22 cellular contexts compared by ENCODE assay signal in genomic region chr20:6269163-6269873, GRCh38.
DNase-seq lines count a peak whose midpoint lies in the region; ATAC-seq and TF ChIP-seq lines count a peak whose summit lies in the region.
"Had no signal": no experiment of that assay in that cellular context is flagged by ENCODE, and none has a peak within 500 bp of the region (broad histone marks: within the 10 kb centered on the region; RNA-seq: fewer than 3 reads in every experiment).

No MANE protein-coding gene starts in this region.

- no peaks in the 10 kb centered on the region for H3K4me1 ChIP-seq in endodermal cell (ENCODE audit: control insufficient read depth, insufficient read depth, low read length)
- H3K4me1 ChIP-seq: BE2C, Peyer's patch, prostate gland, transverse colon had no signal

- TF ChIP-seq CTCF in endodermal cell (conservative IDR thresholded peaks at IDR 0.05), result no peak

- WGBS in endodermal cell (ENCODE audit: insufficient coverage in 1 of 2, insufficient read length in 1 of 2), 2 experiments, result 78 to 88% methylated on average over 4 to 8 of the region's 8 CpGs

- H3K9me3 Mint-ChIP-seq in endodermal cell, result no peaks in the 10 kb centered on the region
- H3K9me3 Mint-ChIP-seq: natural killer cell treated with Interleukin-12 subunit alpha and Interleukin-12 subunit beta and Interleukin-15 and Interleukin-18, amount 100 ng/mL, for 72 hours had no signal

- in situ Hi-C loops in KBM-7 (cut with MboI; ENCODE audit: low pct_unique_long_range_greater_than_20kb, low sequenced_read_pairs), result loop anchor here (25.0 kb wide), 1 partner anchor 107 kb away; no protein-coding TSS in a partner anchor

- no peaks in the 10 kb centered on the region for H3K9me3 ChIP-seq in endodermal cell (ENCODE audit: control insufficient read depth, low read length)
- H3K9me3 ChIP-seq: BE2C, gastroesophageal sphincter, Peyer's patch, prostate gland, transverse colon had no signal

- peak overlapping the region; percentile 65 for H3K27ac Mint-ChIP-seq in endodermal cell
- H3K27ac Mint-ChIP-seq: natural killer cell treated with Interleukin-12 subunit alpha and Interleukin-12 subunit beta and Interleukin-15 and Interleukin-18, amount 100 ng/mL, for 72 hours had no signal

- ATAC-seq in GM18868 (IDR thresholded peaks at IDR 0.05; ENCODE audit: unreplicated experiment), result peak; percentile 64
- no peak for ATAC-seq in HG02870 (IDR thresholded peaks at IDR 0.05; ENCODE audit: unreplicated experiment)
- ATAC-seq: gastroesophageal sphincter; HCT116; natural killer cell treated with Interleukin-12 subunit alpha and Interleukin-12 subunit beta and Interleukin-15 and Interleukin-18, amount 100 ng/mL, for 72 hours had no signal

- no peak overlapping the region for H3K4me3 ChIP-seq in endodermal cell (ENCODE audit: low read length)
- H3K4me3 ChIP-seq: gastroesophageal sphincter, lung, Peyer's patch, prostate gland, transverse colon had no signal

- H3K36me3 ChIP-seq in endodermal cell (ENCODE audit: control insufficient read depth, insufficient read depth, low read length), result no peaks in the 10 kb centered on the region
- H3K36me3 ChIP-seq: BE2C, gastroesophageal sphincter, Peyer's patch, prostate gland, transverse colon, WERI-Rb-1 had no signal

- no peaks in the 10 kb centered on the region for H3K36me3 Mint-ChIP-seq in endodermal cell (ENCODE audit: low read depth)
- H3K36me3 Mint-ChIP-seq: natural killer cell treated with Interleukin-12 subunit alpha and Interleukin-12 subunit beta and Interleukin-15 and Interleukin-18, amount 100 ng/mL, for 72 hours had no signal

- H3K27me3 ChIP-seq in endodermal cell (ENCODE audit: control insufficient read depth, insufficient read depth, low read length, poor library complexity, severe bottlenecking), result no peaks in the 10 kb centered on the region
- H3K27me3 ChIP-seq: gastroesophageal sphincter, Peyer's patch, transverse colon had no signal

- H3K4me1 Mint-ChIP-seq in endodermal cell, result peaks cover 19% of the 10 kb centered on the region

- H3K4me3 Mint-ChIP-seq in endodermal cell, result no peak overlapping the region
- H3K4me3 Mint-ChIP-seq: natural killer cell treated with Interleukin-12 subunit alpha and Interleukin-12 subunit beta and Interleukin-15 and Interleukin-18, amount 100 ng/mL, for 72 hours had no signal

- H3K9ac ChIP-seq in endodermal cell (ENCODE audit: extremely low read depth, low read length, poor library complexity, severe bottlenecking), result no peak overlapping the region

- no peaks in the 10 kb centered on the region for H3K27me3 Mint-ChIP-seq in endodermal cell (ENCODE audit: insufficient read depth)
- H3K27me3 Mint-ChIP-seq: natural killer cell treated with Interleukin-12 subunit alpha and Interleukin-12 subunit beta and Interleukin-15 and Interleukin-18, amount 100 ng/mL, for 72 hours had no signal

- DNase-seq in KBM-7, result peak; percentile 11
- DNase-seq in OCI-M1 (lab: John Stamatoyannopoulos, UW), result peak; percentile 59
- peak; percentile 63 for DNase-seq in endodermal cell
- DNase-seq in T-helper 2 cell, result no peak
- DNase-seq in NCI-H526 treated with DMSO at 0.1 percent for 48 hours (lab: John Stamatoyannopoulos, UW), result no peak
- DNase-seq in NCI-H774 (lab: John Stamatoyannopoulos, UW), result no peak
- DNase-seq: aorta, BE2C, Calu3, IMR-90, NCI-H1417, NCI-H446, Peyer's patch, transverse colon, WERI-Rb-1 had no signal

- H3K27ac ChIP-seq in endodermal cell (ENCODE audit: low read depth, low read length), result no peak overlapping the region
- H3K27ac ChIP-seq: gastroesophageal sphincter, Peyer's patch, prostate gland, transverse colon, WERI-Rb-1 had no signal

Comparison
In these comparisons a context has a peak if more than half of its experiments do, and no peak if none do; other contexts are left out.
1. DNase-seq: peak in KBM-7 (single experiment), OCI-M1 (single experiment) and endodermal cell (single experiment); none in T-helper 2 cell (0 of 5), NCI-H526 treated with DMSO at 0.1 percent for 48 hours (single experiment) and NCI-H774 (single experiment).